ENCODE assay signal across 12 cellular contexts in genomic region chr11:1878134-1879031, GRCh38. TPM values are rescaled to one million over a fixed set of nuclear protein-coding genes. Genes with fewer than 3 reads are reported as not detected.
DNase-seq lines count a peak whose midpoint lies in the region; ATAC-seq, FAIRE-seq and TF ChIP-seq lines count a peak whose summit lies in the region.
"Had no signal": no experiment of that assay in that cellular context is flagged by ENCODE, and none has a peak within 500 bp of the region (broad histone marks: within the 10 kb centered on the region; RNA-seq: fewer than 3 reads in every experiment).

No MANE protein-coding gene starts in this region.

- peak overlapping the region; percentile 86 to 94 for H2BK12ac ChIP-seq in mesenchymal stem cell (ENCODE audit: low read length in 2 of 2)

- peak overlapping the region; percentile 64 to 79 for H3K18ac ChIP-seq in mesenchymal stem cell (ENCODE audit: low read depth in 1 of 2, low read length in 2 of 2)

- WGBS in body of pancreas, 2 donors, result 86 to 90% methylated on average over 8 to 30 of the region's 30 CpGs
- WGBS in mesenchymal stem cell, result 88% methylated on average over 28 of the region's 30 CpGs
- WGBS in smooth muscle cell (ENCODE audit: low lambda C conversion rate), result 65% methylated on average over 17 of the region's 30 CpGs

- H3K27ac ChIP-seq in body of pancreas (peak overlapping the region in 1 of 4 donors; percentile 17), mesenchymal stem cell (ENCODE audit: low read length, poor library complexity, severe bottlenecking) (no peak overlapping the region), smooth muscle cell (ENCODE audit: low read depth) (peak overlapping the region; percentile 36)

- H4K20me1 ChIP-seq in smooth muscle cell (ENCODE audit: low read depth), result no peaks in the 10 kb centered on the region

- H3K4ac ChIP-seq in mesenchymal stem cell (ENCODE audit: low read depth in 1 of 2, low read length in 2 of 2), result peak overlapping the region; percentile 19 to 98

- FAIRE-seq in H54 (lab: Jason Lieb, UNC), result no peak

- ATAC-seq in body of pancreas (no peak), HG03159 (IDR thresholded peaks at IDR 0.05; ENCODE audit: unreplicated experiment) (no peak)
- ATAC-seq: activated CD4-positive, CD25-positive, alpha-beta regulatory T cell treated with anti-CD3 and anti-CD28 coated beads, Interleukin-2, amount 50 U/mL, for 24 hours had no signal

- H3K9me3 ChIP-seq in body of pancreas, result no peaks in the 10 kb centered on the region
- H3K9me3 ChIP-seq in mesenchymal stem cell (ENCODE audit: control insufficient read depth, low read length), result no peaks in the 10 kb centered on the region
- no peaks in the 10 kb centered on the region for H3K9me3 ChIP-seq in smooth muscle cell (replicated peaks; ENCODE audit: low read depth)

- no peaks in the 10 kb centered on the region for H3K36me3 ChIP-seq in body of pancreas (replicated peaks in 1 of 2; ENCODE audit: insufficient read depth in 1 of 2, low read depth in 2 of 2)
- H3K36me3 ChIP-seq in mesenchymal stem cell (ENCODE audit: control insufficient read depth in 1 of 2, insufficient read depth in 2 of 2, low read depth in 1 of 2, low read length in 2 of 2), result peaks cover 0 to 6% of the 10 kb centered on the region in 2 experiments
- H3K36me3 ChIP-seq in smooth muscle cell (ENCODE audit: low read depth), result no peaks in the 10 kb centered on the region

- no peaks in the 10 kb centered on the region for H3K79me2 ChIP-seq in smooth muscle cell (ENCODE audit: low read depth)

- H4K8ac ChIP-seq in mesenchymal stem cell (ENCODE audit: low read length), result peak overlapping the region; percentile 70

- intact Hi-C loops in body of pancreas (cut with DNase I), result loop anchor here (5.0 kb wide), 1 partner anchor 51 kb away; no protein-coding TSS in a partner anchor

- H3K27me3 ChIP-seq in body of pancreas (no peaks in the 10 kb centered on the region), mesenchymal stem cell (ENCODE audit: control insufficient read depth in 1 of 2, insufficient read depth in 1 of 2, low read length in 2 of 2) (no peaks in the 10 kb centered on the region), smooth muscle cell (ENCODE audit: low read depth) (no peaks in the 10 kb centered on the region)

- peak overlapping the region; percentile 89 for H2BK120ac ChIP-seq in mesenchymal stem cell (ENCODE audit: low read depth, low read length)

- H3F3A ChIP-seq in smooth muscle cell (ENCODE audit: low read depth), result no peaks in the 10 kb centered on the region

- H2BK15ac ChIP-seq in mesenchymal stem cell (ENCODE audit: low read depth, poor library complexity, severe bottlenecking), result peak overlapping the region; percentile 82

- H3K4me1 ChIP-seq in body of pancreas, result peaks cover 30% of the 10 kb centered on the region
- H3K4me1 ChIP-seq in mesenchymal stem cell (ENCODE audit: control insufficient read depth, insufficient read depth, low read depth, low read length), result peaks cover 67% of the 10 kb centered on the region
- peaks cover 6% of the 10 kb centered on the region for H3K4me1 ChIP-seq in smooth muscle cell (ENCODE audit: low read depth)

- H3K79me1 ChIP-seq in mesenchymal stem cell (replicated peaks; ENCODE audit: low read length, poor library complexity, severe bottlenecking), result peaks cover 2% of the 10 kb centered on the region

- peak overlapping the region; percentile 24 for H2AK5ac ChIP-seq in mesenchymal stem cell (ENCODE audit: low read length, severe bottlenecking)

- H3K9ac ChIP-seq in mesenchymal stem cell (ENCODE audit: low read length), result peak overlapping the region; percentile 61
- no peak overlapping the region for H3K9ac ChIP-seq in smooth muscle cell (ENCODE audit: low read depth)

- peak overlapping the region; percentile 96 for H4K91ac ChIP-seq in mesenchymal stem cell (ENCODE audit: low read length)

- peak overlapping the region in 1 of 2 experiments; percentile 46 for H3K14ac ChIP-seq in mesenchymal stem cell (ENCODE audit: low read length in 2 of 2)

- TF ChIP-seq CTCF in body of pancreas (IDR thresholded peaks at IDR 0.05) (no peak), smooth muscle cell (IDR thresholded peaks at IDR 0.05; ENCODE audit: borderline replicate concordance, insufficient read depth, poor library complexity, severe bottlenecking) (no peak)

- H3K4me3 ChIP-seq in body of pancreas (no peak overlapping the region), mesenchymal stem cell (ENCODE audit: insufficient read depth in 1 of 2, low read depth in 1 of 2, low read length in 2 of 2) (no peak overlapping the region), smooth muscle cell (no peak overlapping the region)

- H2BK5ac ChIP-seq in mesenchymal stem cell (ENCODE audit: low read depth, low read length, poor library complexity, severe bottlenecking), result no peak overlapping the region

- H3K4me2 ChIP-seq in mesenchymal stem cell (ENCODE audit: low read length, poor library complexity, severe bottlenecking), result no peak overlapping the region
- no peak overlapping the region for H3K4me2 ChIP-seq in smooth muscle cell

- no peak for TF ChIP-seq POLR2A in body of pancreas (IDR thresholded peaks at IDR 0.05)
- no peak for TF ChIP-seq POLR2A in H54 (IDR thresholded peaks at IDR 0.05; ENCODE audit: low read depth, low read length)

- DNase-seq in D341Med (ENCODE audit: low spot score), result peak; percentile 31
- DNase-seq in body of pancreas, result peak; percentile 7 to 11 (median 10)
- DNase-seq in mesenchymal stem cell, result no peak
- DNase-seq in smooth muscle cell (lab: John Stamatoyannopoulos, UW; ENCODE audit: unreplicated experiment), result no peak
- DNase-seq in KG1 (lab: John Stamatoyannopoulos, UW), result no peak
- DNase-seq in H54 (ENCODE audit: insufficient read length, low spot score), result no peak
- no peak for DNase-seq in activated CD8-positive, alpha-beta memory T cell treated with anti-CD3 and anti-CD28 coated beads, Interleukin-2, amount 50 U/mL, for 48 hours
- DNase-seq: naive B cell, NCI-H146 had no signal

- no peak overlapping the region for H3K23ac ChIP-seq in mesenchymal stem cell (ENCODE audit: low read length in 2 of 2)

- H2AFZ ChIP-seq in mesenchymal stem cell (ENCODE audit: low read depth, low read length) (no peak overlapping the region), smooth muscle cell (ENCODE audit: low read depth) (no peak overlapping the region)

RNA-seq across cellular contexts. Expression of gene PRR33, which starts 13.3 kb away (rescaled TPM):
- not detected for total RNA-seq in body of pancreas
- not detected for polyA plus RNA-seq in mesenchymal stem cell (2013, experiment 1 of 2)
- polyA plus RNA-seq in mesenchymal stem cell (2013, experiment 2 of 2), result not detected
- total RNA-seq in smooth muscle cell, result not detected in 2 replicates
- polyA plus RNA-seq in smooth muscle cell, result not detected in 2 replicates
- total RNA-seq: CD4-positive, alpha-beta memory T cell had no signal

RNA-seq across cellular contexts. Expression of gene LSP1, which starts 25.5 kb away (rescaled TPM):
- total RNA-seq in body of pancreas, result 10 to 100 TPM in 1 of 2 donors, 1 to 10 TPM in 1; 9.9 to 11.5 TPM
- polyA plus RNA-seq in mesenchymal stem cell (2013, experiment 1 of 2), result 1.3 TPM
- polyA plus RNA-seq in mesenchymal stem cell (2013, experiment 2 of 2), result 1.3 TPM
- total RNA-seq in smooth muscle cell, result 1.7 and 2.1 TPM in 2 replicates
- polyA plus RNA-seq in smooth muscle cell, result 8.7 and 13.7 TPM in 2 replicates

RNA-seq across cellular contexts. Expression of gene TNNI2, which starts 39.6 kb away (rescaled TPM):
- total RNA-seq in body of pancreas (1 to 10 TPM; 3.4 to 3.6 TPM), smooth muscle cell (0.94 TPM in 1 of 2 replicates, not detected in the other)
- not detected for polyA plus RNA-seq in mesenchymal stem cell (2013, experiment 1 of 2)
- polyA plus RNA-seq in mesenchymal stem cell (2013, experiment 2 of 2), result 0.07 TPM
- polyA plus RNA-seq in smooth muscle cell, result 0.74 and 1.2 TPM in 2 replicates
- total RNA-seq: CD4-positive, alpha-beta memory T cell had no signal
- polyA plus RNA-seq: CD4-positive, alpha-beta memory T cell had no signal

RNA-seq across cellular contexts. Expression of gene TNNT3, which starts 41.1 kb away (rescaled TPM):
- total RNA-seq in body of pancreas, result 1 to 10 TPM in 1 of 2 donors, not detected in 1; 1.6 TPM
- polyA plus RNA-seq in mesenchymal stem cell (2013, experiment 1 of 2), result not detected
- not detected for polyA plus RNA-seq in mesenchymal stem cell (2013, experiment 2 of 2)
- 1.9 TPM in 1 of 2 replicates, not detected in the other for total RNA-seq in smooth muscle cell
- 0.97 and 4.7 TPM in 2 replicates for polyA plus RNA-seq in smooth muscle cell
- polyA plus RNA-seq: CD4-positive, alpha-beta memory T cell had no signal

RNA-seq across cellular contexts. Expression of gene SYT8, which starts 43.6 kb away (rescaled TPM):
- total RNA-seq in body of pancreas (10 to 100 TPM in 1 of 2 donors, 1 to 10 TPM in 1; 6.0 to 32.6 TPM), smooth muscle cell (0.13 TPM in 1 of 2 replicates, not detected in the other)
- not detected for polyA plus RNA-seq in mesenchymal stem cell (2013, experiment 1 of 2)
- polyA plus RNA-seq in mesenchymal stem cell (2013, experiment 2 of 2), result not detected
- polyA plus RNA-seq in smooth muscle cell, result 1.4 and 2.0 TPM in 2 replicates
- total RNA-seq: CD4-positive, alpha-beta memory T cell had no signal
- polyA plus RNA-seq: CD4-positive, alpha-beta memory T cell had no signal

Comparison
In these comparisons a context has a peak if more than half of its experiments do, and no peak if none do; other contexts are left out.
1. DNase-seq: peak in D341Med (single experiment) and body of pancreas (4 of 4); none in mesenchymal stem cell (single experiment), smooth muscle cell (single experiment), KG1 (single experiment), H54 (single experiment) and activated CD8-positive, alpha-beta memory T cell treated with anti-CD3 and anti-CD28 coated beads, Interleukin-2, amount 50 U/mL, for 48 hours (single experiment).